Comparison of ENCODE assay signal across 1 cellular context in genomic region chr4:36207808-36208207, GRCh38.
TF ChIP-seq lines count a peak whose summit lies in the region.

No MANE protein-coding gene starts in this region.

TF ChIP-seq in SK-N-SH treated with all-trans-retinoic acid at 6 μM for 48 hours, 23 proteins besides CTCF, POLR2A, EP300 and RAD21 (continued from another document):
- TF ChIP-seq PATZ1 (CRISPR knock-in tag; IDR thresholded peaks at IDR 0.05; ENCODE audit: borderline replicate concordance) (no peak), OSR1 (CRISPR knock-in tag; IDR thresholded peaks at IDR 0.05) (no peak), ZNF70 (CRISPR knock-in tag; IDR thresholded peaks at IDR 0.05) (no peak), PPARA (CRISPR knock-in tag; IDR thresholded peaks at IDR 0.05; ENCODE audit: borderline replicate concordance) (no peak)
